In genomic region chr6:8499540-8499939, GRCh38 we compare ENCODE assay signal across 11 cellular contexts.
DNase-seq lines count a peak whose midpoint lies in the region; ATAC-seq, FAIRE-seq and TF ChIP-seq lines count a peak whose summit lies in the region.
"Had no signal": no experiment of that assay in that cellular context is flagged by ENCODE, and none has a peak within 500 bp of the region (broad histone marks: within the 10 kb centered on the region; RNA-seq: fewer than 3 reads in every experiment).

No MANE protein-coding gene starts in this region.

- H2BK20ac ChIP-seq in H1 (ENCODE audit: low read length), result no peak overlapping the region

- no peak overlapping the region for H4K5ac ChIP-seq in H1 (ENCODE audit: insufficient read length, low read depth, low read length)

- H3K79me1 ChIP-seq in H1 (ENCODE audit: low read depth, low read length), result no peaks in the 10 kb centered on the region; the same call in 1 of the 2 replicates

- H2AK5ac ChIP-seq in H1 (ENCODE audit: low read depth, low read length), result no peak overlapping the region

- no peak overlapping the region for H3K4me2 ChIP-seq in H1 (ENCODE audit: insufficient read depth in 1 of 2, low read depth in 2 of 2, low read length in 2 of 2)
- H3K4me2 ChIP-seq: BLaER1 had no signal

- TF ChIP-seq CTCF in H1 (IDR thresholded peaks at IDR 0.05; ENCODE audit: control extremely low read depth in 1 of 3, insufficient read depth in 1 of 3, low read depth in 1 of 3, low read length in 3 of 3), result peak in 2 of 3 experiments; percentile 39 to 52; a peak in 2 of 4 replicates
- no peak for TF ChIP-seq CTCF in vagina (IDR thresholded peaks at IDR 0.05)

- H3K4ac ChIP-seq in H1 (replicated peaks; ENCODE audit: insufficient read length, low read depth, low read length), result no peak overlapping the region

- CTCF ChIA-PET in H1 (lab: Charles Lee; ENCODE audit: partially characterized antibody), result interaction anchor here (0.6 to 2.2 kb wide), 21 partner anchors 14 to 1930 kb away, joined by 3 to 6 read pairs (median 3); no protein-coding TSS in a partner anchor

- H3K23ac ChIP-seq in H1 (ENCODE audit: insufficient read length), result no peak overlapping the region

- H2BK12ac ChIP-seq in H1 (ENCODE audit: low read depth, low read length), result no peak overlapping the region

- H4K8ac ChIP-seq in H1 (ENCODE audit: extremely low read depth, insufficient read depth, low read length), result no peak overlapping the region

- peak; percentile 79 to 80 for TF ChIP-seq RAD21 in H1 (IDR thresholded peaks at IDR 0.05 in 1 of 2, conservative IDR thresholded peaks at IDR 0.05 in 1 of 2; ENCODE audit: low read depth in 2 of 2, low read length in 2 of 2)

- TF ChIP-seq POLR2A in H1 (IDR thresholded peaks at IDR 0.05; ENCODE audit: control extremely low read depth in 1 of 2, low read depth in 2 of 2, low read length in 2 of 2), result no peak
- no peak for TF ChIP-seq POLR2A in vagina (IDR thresholded peaks at IDR 0.05)
- no peak for TF ChIP-seq POLR2A in GM12891 (IDR thresholded peaks at IDR 0.05; ENCODE audit: low read depth, low read length)

- no peak for TF ChIP-seq EP300 in H1 (IDR thresholded peaks at IDR 0.05; ENCODE audit: borderline replicate concordance in 1 of 2, low read depth in 2 of 2, low read length in 2 of 2)

- H3K27me3 ChIP-seq in H1 (replicated peaks in 1 of 4; ENCODE audit: control insufficient read depth in 3 of 4, extremely low read depth in 1 of 4, insufficient read depth in 3 of 4, low read length in 3 of 4) (no peaks in the 10 kb centered on the region), vagina (no peaks in the 10 kb centered on the region)
- H3K27me3 ChIP-seq: ascending aorta, BLaER1, left lung had no signal

- no peak overlapping the region for H2AFZ ChIP-seq in H1 (ENCODE audit: low read length)

- 61% methylated on average over 1 of the region's 1 CpG; no CpG with 5 or more reads in 1 of the 2 experiments for WGBS in H1 (ENCODE audit: extremely low coverage in 1 of 2, insufficient coverage in 1 of 2, insufficient read length in 1 of 2, insufficient replicate concordance in 2 of 2, low coverage in 1 of 2, low lambda C conversion rate in 2 of 2, missing lambda C conversion rate in 1 of 2), 2 experiments

- H3K9me3 ChIP-seq in H1 (ENCODE audit: insufficient read depth in 2 of 2, low read depth in 1 of 2, low read length in 1 of 2) (no peaks in the 10 kb centered on the region), vagina (no peaks in the 10 kb centered on the region)

- H3K36me3 ChIP-seq in H1 (ENCODE audit: control insufficient read depth in 2 of 4, insufficient read depth in 4 of 4, low read length in 3 of 4) (no peaks in the 10 kb centered on the region), vagina (no peaks in the 10 kb centered on the region)
- H3K36me3 ChIP-seq: ascending aorta, BLaER1, left lung had no signal

- no peak overlapping the region for H3K56ac ChIP-seq in H1 (replicated peaks; ENCODE audit: insufficient read length, low read depth, low read length)

- POLR2A ChIA-PET in H1 (lab: Charles Lee; ENCODE audit: partially characterized antibody), result no interaction called here

- intact Hi-C loops in vagina (cut with DNase I), result no loop called here

- H3K27ac ChIP-seq in H1 (ENCODE audit: low read depth, low read length), result no peak overlapping the region
- no peak overlapping the region for H3K27ac ChIP-seq in vagina
- H3K27ac ChIP-seq: ascending aorta, BLaER1, left lung had no signal

- no peak for ATAC-seq in GM21381 (IDR thresholded peaks at IDR 0.05; ENCODE audit: unreplicated experiment)
- ATAC-seq: left lung had no signal

- H3K14ac ChIP-seq in H1 (ENCODE audit: insufficient read length), result no peak overlapping the region

- FAIRE-seq in H1 (lab: Jason Lieb, UNC) (peak; percentile 39), GM12891 (lab: Jason Lieb, UNC) (no peak)

- H2BK5ac ChIP-seq in H1 (ENCODE audit: low read depth, low read length), result no peak overlapping the region

- H2BK120ac ChIP-seq in H1 (replicated peaks; ENCODE audit: low read depth, low read length), result no peak overlapping the region

- H3K23me2 ChIP-seq in H1 (ENCODE audit: low read depth, low read length), result no peaks in the 10 kb centered on the region

- no peak overlapping the region for H3K18ac ChIP-seq in H1 (ENCODE audit: extremely low read depth, low read length)

- no peak overlapping the region for H3K4me3 ChIP-seq in H1 (ENCODE audit: extremely low read depth in 1 of 4, insufficient read depth in 2 of 4, low read depth in 3 of 4, low read length in 4 of 4)
- H3K4me3 ChIP-seq in vagina, result no peak overlapping the region
- H3K4me3 ChIP-seq: ascending aorta, BLaER1, left lung had no signal

- H3K4me1 ChIP-seq in H1 (replicated peaks in 1 of 4; ENCODE audit: control insufficient read depth in 3 of 4, insufficient read depth in 4 of 4, low read length in 3 of 4) (peaks cover 0 to 2% (median 0%) of the 10 kb centered on the region in 4 experiments; a peak in 1 of 7 replicates), vagina (no peaks in the 10 kb centered on the region)
- H3K4me1 ChIP-seq: ascending aorta, BLaER1, left lung had no signal

- no peak overlapping the region for H4K91ac ChIP-seq in H1 (replicated peaks; ENCODE audit: insufficient read length, low read length)

- no peaks in the 10 kb centered on the region for H3K79me2 ChIP-seq in H1 (ENCODE audit: control insufficient read depth in 1 of 2, insufficient read depth in 2 of 2, low read length in 2 of 2)

- DNase-seq in NCI-H2081 (lab: John Stamatoyannopoulos, UW) (peak; percentile 1 to 39), NCI-H2081 treated with DMSO at 0.1 percent for 48 hours (lab: John Stamatoyannopoulos, UW) (no peak), NCI-H2227 treated with DMSO at 0.1 percent for 48 hours (lab: John Stamatoyannopoulos, UW) (peak; percentile 19), H1 (ENCODE audit: low read depth in 1 of 2, low spot score in 2 of 2) (no peak), retina (peak; percentile 26), vagina (ENCODE audit: extremely low spot score in 2 of 2) (no peak), GM12891 (ENCODE audit: insufficient read length, low spot score) (no peak)
- DNase-seq: left lung had no signal

- no peak overlapping the region for H3K9ac ChIP-seq in H1 (replicated peaks in 1 of 4; ENCODE audit: extremely low read depth in 1 of 4, low read depth in 3 of 4, low read length in 3 of 4)
- H3K9ac ChIP-seq: BLaER1 had no signal

- H2BK15ac ChIP-seq in H1 (ENCODE audit: low read length), result no peak overlapping the region

- no peaks in the 10 kb centered on the region for H4K20me1 ChIP-seq in H1 (replicated peaks in 1 of 2; ENCODE audit: control insufficient read depth in 1 of 2, insufficient read depth in 2 of 2, low read length in 2 of 2)
- H4K20me1 ChIP-seq: BLaER1 had no signal

TF ChIP-seq in H1, 55 proteins besides CTCF, POLR2A, EP300 and RAD21 (continues in another document):
- TF ChIP-seq TBP (IDR thresholded peaks at IDR 0.05; ENCODE audit: low read depth, low read length) (no peak), GTF2F1 (IDR thresholded peaks at IDR 0.05; ENCODE audit: borderline replicate concordance, low read depth, low read length) (no peak), CHD2 (IDR thresholded peaks at IDR 0.05; ENCODE audit: low read length) (no peak), SAP30 (IDR thresholded peaks at IDR 0.05; ENCODE audit: insufficient read depth, insufficient replicate concordance, low read length) (no peak), SP2 (IDR thresholded peaks at IDR 0.05; ENCODE audit: low read length) (no peak), TAF7 (optimal IDR thresholded peaks at IDR 0.05; ENCODE audit: borderline replicate concordance, low read depth, low read length) (no peak), CREB1 (IDR thresholded peaks at IDR 0.05) (no peak), TCF12 (IDR thresholded peaks at IDR 0.05; ENCODE audit: low read depth, low read length) (no peak), PHF8 (conservative IDR thresholded peaks at IDR 0.05; ENCODE audit: low read depth, low read length) (no peak), YY1 (IDR thresholded peaks at IDR 0.05; ENCODE audit: low read depth, low read length) (no peak), USF2 (IDR thresholded peaks at IDR 0.05; ENCODE audit: low read length) (no peak), ZNF274 (IDR thresholded peaks at IDR 0.05; ENCODE audit: borderline replicate concordance, extremely low read depth, low read length) (no peak), POLR2AphosphoS5 (IDR thresholded peaks at IDR 0.05; ENCODE audit: low read depth, low read length) (no peak)

TF ChIP-seq in GM12891, 5 proteins besides CTCF, POLR2A, EP300 and RAD21:
- TF ChIP-seq PAX5 (IDR thresholded peaks at IDR 0.05; ENCODE audit: insufficient read depth, low read length, severe bottlenecking) (no peak), POU2F2 (IDR thresholded peaks at IDR 0.05; ENCODE audit: low read depth, low read length) (no peak), TAF1 (IDR thresholded peaks at IDR 0.05; ENCODE audit: low read depth, low read length) (no peak), SPI1 (IDR thresholded peaks at IDR 0.05; ENCODE audit: low read depth, low read length) (no peak), POLR2AphosphoS5 (IDR thresholded peaks at IDR 0.05; ENCODE audit: low read depth, low read length) (no peak)

Comparison
In these comparisons a context has a peak if more than half of its experiments do, and no peak if none do; other contexts are left out.
1. DNase-seq: peak in NCI-H2081 (2 of 2), NCI-H2227 treated with DMSO at 0.1 percent for 48 hours (single experiment) and retina (single experiment); none in NCI-H2081 treated with DMSO at 0.1 percent for 48 hours (single experiment), H1 (0 of 2), vagina (0 of 2) and GM12891 (single experiment).
2. CTCF ChIP-seq: peak in H1 (2 of 3); none in vagina (0 of 3).